Comparison of ENCODE assay signal across 16 cellular contexts in genomic region chr10:80988755-80989154, GRCh38.
"Had no signal": no experiment of that assay in that cellular context is flagged by ENCODE, and none has a peak within 500 bp of the region (broad histone marks: within the 10 kb centered on the region; RNA-seq: fewer than 3 reads in every experiment).

No MANE protein-coding gene starts in this region.

- H3K27ac ChIP-seq: brain microvascular endothelial cell, esophagus squamous epithelium, hepatocyte, left ventricle myocardium inferior, pancreas, uterus had no signal

- ATAC-seq: naive thymus-derived CD8-positive, alpha-beta T cell; pancreas; stimulated activated memory B cell treated with anti-CD40 and anti-IgM and Interleukin-4, amounts not matched to agents 10 μg/mL and 1 μg/mL and 100 μg/mL, for 72 hours had no signal

- H3K9me3 ChIP-seq: esophagus squamous epithelium, pancreas, uterus had no signal

- H3K4me3 ChIP-seq: esophagus squamous epithelium, hepatocyte, left ventricle myocardium inferior, pancreas, uterus had no signal

- DNase-seq: activated CD4-positive, alpha-beta T cell treated with anti-CD3 and anti-CD28 coated beads, Interleukin-2, amount 10 ng/mL, durations not matched to agents 7 days and 5 days; activated CD8-positive, alpha-beta memory T cell treated with anti-CD3 and anti-CD28 coated beads for 24 hours; activated naive CD4-positive, alpha-beta T cell treated with Interleukin-2 at 50 U/mL for 16 hours; activated T-cell treated with anti-CD3 and anti-CD28 coated beads for 4 hours; anterior cingulate cortex; brain microvascular endothelial cell; cortex of kidney; effector CD4-positive, alpha-beta T cell; esophagus squamous epithelium; kidney; left ventricle myocardium inferior; naive thymus-derived CD8-positive, alpha-beta T cell; pancreas; uterus had no signal

- H3K36me3 ChIP-seq: brain microvascular endothelial cell, esophagus squamous epithelium, left ventricle myocardium inferior, pancreas, uterus had no signal

- H3K4me1 ChIP-seq: esophagus squamous epithelium, left ventricle myocardium inferior, pancreas, uterus had no signal

- H3K27me3 ChIP-seq: brain microvascular endothelial cell, esophagus squamous epithelium, hepatocyte, uterus had no signal
